In genomic region chr13:29140277-29140676, GRCh38 we compare ENCODE assay signal across 18 cellular contexts.
DNase-seq lines count a peak whose midpoint lies in the region; ATAC-seq and TF ChIP-seq lines count a peak whose summit lies in the region.
"Had no signal": no experiment of that assay in that cellular context is flagged by ENCODE, and none has a peak within 500 bp of the region (broad histone marks: within the 10 kb centered on the region; RNA-seq: fewer than 3 reads in every experiment).

No MANE protein-coding gene starts in this region.

- 12 to 19% methylated on average over 4 of the region's 4 CpGs for WGBS in body of pancreas, 2 donors

- peak; percentile 13 for DNase-seq in GM04503 (ENCODE audit: low read depth)
- no peak for DNase-seq in body of pancreas
- peak; percentile 62 for DNase-seq in iris pigment epithelial cell (ENCODE audit: low read depth)
- no peak for DNase-seq in foreskin melanocyte
- no peak for DNase-seq in DMS153 treated with DMSO at 0.1 percent for 48 hours (lab: John Stamatoyannopoulos, UW; ENCODE audit: unreplicated experiment)
- DNase-seq: activated CD4-positive, alpha-beta T cell treated with anti-CD3 and anti-CD28 coated beads for 36 hours; CD4-positive, alpha-beta memory T cell; central memory CD4-positive, alpha-beta T cell; KBM-7; kidney glomerular epithelial cell; NCI-H2029; stimulated activated CD4-positive, alpha-beta T cell treated with anti-CD3 and anti-CD28 coated beads, Interleukin-1b, Interleukin-23, amount 100 ng/mL, for 48 hours; T-cell had no signal

- H3K27me3 ChIP-seq in body of pancreas = no peaks in the 10 kb centered on the region
- H3K27me3 ChIP-seq in stomach smooth muscle (ENCODE audit: control insufficient read depth in 1 of 2, insufficient read depth in 2 of 2, low read length in 2 of 2) = no peaks in the 10 kb centered on the region

- intact Hi-C loops in body of pancreas (cut with DNase I) = no loop called here

- H3K4me3 ChIP-seq in body of pancreas = no peak overlapping the region
- H3K4me3 ChIP-seq in stomach smooth muscle (ENCODE audit: low read length in 2 of 2) = peak overlapping the region in 1 of 2 donors; percentile 31
- H3K4me3 ChIP-seq: HAP-1 had no signal

- peak overlapping the region in 1 of 2 donors; percentile 42 for H3K9ac ChIP-seq in stomach smooth muscle (ENCODE audit: low read length in 2 of 2)

- no peak overlapping the region for H3K27ac ChIP-seq in body of pancreas
- peak overlapping the region; percentile 66 for H3K27ac ChIP-seq in stomach smooth muscle (ENCODE audit: low read length)

- H3K9me3 ChIP-seq in body of pancreas (no peaks in the 10 kb centered on the region), stomach smooth muscle (ENCODE audit: control insufficient read depth in 2 of 2, low read length in 2 of 2) (peaks cover 0 to 7% of the 10 kb centered on the region in 2 donors)
- H3K9me3 ChIP-seq: HAP-1 had no signal

- ATAC-seq in body of pancreas = peak; percentile 47
- ATAC-seq in HG03442 (IDR thresholded peaks at IDR 0.05; ENCODE audit: unreplicated experiment) = no peak
- no peak for ATAC-seq in activated CD4-positive, CD25-positive, alpha-beta regulatory T cell treated with anti-CD3 and anti-CD28 coated beads, Interleukin-2, amount 50 U/mL, for 24 hours
- ATAC-seq: activated CD4-positive, alpha-beta T cell treated with anti-CD3 and anti-CD28 coated beads for 36 hours; stimulated activated effector memory CD8-positive, alpha-beta T cell treated with anti-CD3 and anti-CD28 coated beads, Interleukin-12 subunit alpha, Interleukin-12 subunit beta, amount 100 ng/mL, for 72 hours; T-cell had no signal

- no peak for TF ChIP-seq POLR2A in body of pancreas (IDR thresholded peaks at IDR 0.05)

- H3K36me3 ChIP-seq in body of pancreas (replicated peaks in 1 of 2; ENCODE audit: insufficient read depth in 1 of 2, low read depth in 2 of 2) (no peaks in the 10 kb centered on the region), stomach smooth muscle (ENCODE audit: control insufficient read depth in 2 of 2, insufficient read depth in 2 of 2, low read length in 2 of 2) (no peaks in the 10 kb centered on the region)
- H3K36me3 ChIP-seq: HAP-1 had no signal

- no peaks in the 10 kb centered on the region for H3K4me1 ChIP-seq in body of pancreas
- H3K4me1 ChIP-seq in stomach smooth muscle (ENCODE audit: control insufficient read depth, insufficient read depth, low read length) = peaks cover 12% of the 10 kb centered on the region
- H3K4me1 ChIP-seq: HAP-1 had no signal

- no peak for TF ChIP-seq CTCF in body of pancreas (IDR thresholded peaks at IDR 0.05)

Comparison
In these comparisons a context has a peak if more than half of its experiments do, and no peak if none do; other contexts are left out.
1. DNase-seq: peak in GM04503 (single experiment) and iris pigment epithelial cell (single experiment); none in body of pancreas (0 of 4), foreskin melanocyte (single experiment) and DMS153 treated with DMSO at 0.1 percent for 48 hours (single experiment).